15 cellular contexts compared by ENCODE assay signal in the genomic region with DNA sequence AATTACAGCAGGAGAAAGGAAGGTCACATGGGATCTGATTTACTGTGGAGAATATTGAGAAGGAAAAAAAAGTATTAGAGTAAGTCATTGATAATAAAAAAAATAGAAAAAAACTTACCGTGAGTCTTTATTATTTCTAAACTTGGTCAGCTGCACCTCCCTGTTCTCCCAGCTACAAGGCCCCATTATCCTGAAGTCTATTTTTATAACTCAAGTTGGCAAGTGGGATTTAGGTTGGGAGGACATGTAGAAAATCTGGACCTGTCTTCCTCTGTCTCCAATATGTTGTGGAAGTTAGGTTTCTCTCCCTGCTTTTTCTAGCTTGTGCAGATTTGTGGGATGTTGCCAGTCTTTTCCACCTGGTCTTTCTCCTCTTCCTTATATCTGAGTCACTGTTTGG.
DNase-seq lines count a peak whose midpoint lies in the region; ATAC-seq and TF ChIP-seq lines count a peak whose summit lies in the region.
"Had no signal": no experiment of that assay in that cellular context is flagged by ENCODE, and none has a peak within 500 bp of the region (broad histone marks: within the 10 kb centered on the region; RNA-seq: fewer than 3 reads in every experiment).

No MANE protein-coding gene starts in this region.

- H3K27ac Mint-ChIP-seq in CD14-positive monocyte (peak overlapping the region in 4 of 7 donors; percentile 2 to 42 (median 8)), GM23338 (no peak overlapping the region), nephron (peak overlapping the region; percentile 17 to 51 (median 23))
- H3K27ac Mint-ChIP-seq: CD8-positive, alpha-beta T cell had no signal

- no peaks in the 10 kb centered on the region for H3K4me1 ChIP-seq in GM23338 (ENCODE audit: insufficient read depth)
- H3K4me1 ChIP-seq in PC-9 (replicated peaks; ENCODE audit: insufficient read depth) = peaks cover 7% of the 10 kb centered on the region; the same call in 1 of the 2 replicates
- H3K4me1 ChIP-seq: BE2C had no signal

- H3K27ac ChIP-seq in GM23338 (ENCODE audit: low read depth) (no peak overlapping the region), PC-9 (no peak overlapping the region)
- H3K27ac ChIP-seq: A549, C4-2B had no signal

- no peak overlapping the region for H3K4me3 Mint-ChIP-seq in CD14-positive monocyte
- no peak overlapping the region for H3K4me3 Mint-ChIP-seq in GM23338
- H3K4me3 Mint-ChIP-seq in nephron = peak overlapping the region in 1 of 3 experiments; percentile 9
- H3K4me3 Mint-ChIP-seq: CD8-positive, alpha-beta T cell had no signal

- H3K79me2 ChIP-seq in GM23338 (replicated peaks; ENCODE audit: insufficient read depth) (no peaks in the 10 kb centered on the region), PC-9 (ENCODE audit: low read depth) (no peaks in the 10 kb centered on the region)

- H3F3A ChIP-seq in GM23338 (replicated peaks; ENCODE audit: low read depth) = no peaks in the 10 kb centered on the region
- no peaks in the 10 kb centered on the region for H3F3A ChIP-seq in PC-9 (ENCODE audit: insufficient read depth, low read depth)

- H3K4me3 ChIP-seq in GM23338 (no peak overlapping the region), PC-9 (no peak overlapping the region)
- H3K4me3 ChIP-seq: A549 had no signal

- DNase-seq in CD14-positive monocyte (ENCODE audit: low spot score) (no peak), GM23338 (ENCODE audit: low spot score) (no peak), PC-9 (no peak), H4 (ENCODE audit: low spot score) (no peak), middle frontal gyrus (ENCODE audit: extremely low spot score, low spot score) (no peak), superior temporal gyrus (ENCODE audit: extremely low spot score) (no peak)
- DNase-seq: BE2C; CD8-positive, alpha-beta T cell; COR-L47; DND-41; GDM1 had no signal

- H3K36me3 Mint-ChIP-seq in CD14-positive monocyte (no peaks in the 10 kb centered on the region), GM23338 (ENCODE audit: low read depth) (no peaks in the 10 kb centered on the region), nephron (ENCODE audit: low read depth) (no peaks in the 10 kb centered on the region)
- H3K36me3 Mint-ChIP-seq: CD8-positive, alpha-beta T cell had no signal

- H3K4me2 ChIP-seq in GM23338 = no peak overlapping the region
- H3K4me2 ChIP-seq in PC-9 = peak overlapping the region; percentile 13; the same call in 1 of the 2 replicates
- H3K4me2 ChIP-seq: A549 had no signal

- intact Hi-C loops in CD14-positive monocyte (cut with micrococcal nuclease) (no loop called here), PC-9 (cut with micrococcal nuclease; ENCODE audit: unreplicated experiment) (no loop called here)

- POLR2A ChIA-PET in PC-9 (lab: Charles Lee; ENCODE audit: unreplicated experiment) = no interaction called here

- BruUV-seq in PC-9 (replicated peaks; lab: Mats Ljungman, UMichigan) = no TSS peak

- H4K20me1 ChIP-seq in GM23338 (replicated peaks; ENCODE audit: insufficient read depth) = no peaks in the 10 kb centered on the region
- H4K20me1 ChIP-seq in PC-9 (ENCODE audit: insufficient read depth) = no peaks in the 10 kb centered on the region

- H3K36me3 ChIP-seq in GM23338 (ENCODE audit: insufficient read depth) (no peaks in the 10 kb centered on the region), PC-9 (ENCODE audit: low read depth) (no peaks in the 10 kb centered on the region)
- H3K36me3 ChIP-seq: BE2C had no signal

- H3K9me2 ChIP-seq in GM23338 (ENCODE audit: insufficient read depth) = no peaks in the 10 kb centered on the region
- no peaks in the 10 kb centered on the region; the same call in 1 of the 2 replicates for H3K9me2 ChIP-seq in PC-9 (ENCODE audit: insufficient read depth)

- H3K4me1 Mint-ChIP-seq in CD14-positive monocyte = peaks cover 15% of the 10 kb centered on the region
- H3K4me1 Mint-ChIP-seq in GM23338 = peaks cover 2% of the 10 kb centered on the region; the same call in 1 of the 3 replicates
- H3K4me1 Mint-ChIP-seq in nephron = peaks cover 40% of the 10 kb centered on the region

- TF ChIP-seq CTCF in CD14-positive monocyte (IDR thresholded peaks at IDR 0.05) (no peak), GM23338 (conservative IDR thresholded peaks at IDR 0.05; ENCODE audit: low read depth in 2 of 2) (no peak), PC-9 (conservative IDR thresholded peaks at IDR 0.05) (no peak), nephron (IDR thresholded peaks at IDR 0.05; ENCODE audit: unreplicated experiment in 3 of 3) (no peak)

- H3K9me3 ChIP-seq in PC-9 (ENCODE audit: insufficient read depth, low read depth) = peaks cover 5% of the 10 kb centered on the region; the same call in 1 of the 2 replicates
- H3K9me3 ChIP-seq: A549, BE2C had no signal

- ATAC-seq in GM23338 = no peak
- ATAC-seq: A549; CD8-positive, alpha-beta T cell; HepG2 had no signal

- peaks cover 0 to 2% (median 1%) of the 10 kb centered on the region in 3 donors for H3K27me3 Mint-ChIP-seq in CD14-positive monocyte (ENCODE audit: low read depth in 3 of 3)
- peaks cover 3% of the 10 kb centered on the region for H3K27me3 Mint-ChIP-seq in GM23338 (ENCODE audit: insufficient read depth, low read depth, poor library complexity)
- no peaks in the 10 kb centered on the region for H3K27me3 Mint-ChIP-seq in nephron (ENCODE audit: low read depth)

- peak overlapping the region; percentile 40; the same call in 1 of the 2 replicates for H2AFZ ChIP-seq in GM23338
- H2AFZ ChIP-seq in PC-9 = peak overlapping the region; percentile 30

- CTCF ChIA-PET in PC-9 (lab: Charles Lee) = no interaction called here

- peaks cover 0 to 3% (median 0%) of the 10 kb centered on the region in 7 donors for H3K9me3 Mint-ChIP-seq in CD14-positive monocyte
- no peaks in the 10 kb centered on the region for H3K9me3 Mint-ChIP-seq in GM23338
- H3K9me3 Mint-ChIP-seq in nephron = no peaks in the 10 kb centered on the region
- H3K9me3 Mint-ChIP-seq: CD8-positive, alpha-beta T cell had no signal

- H3K27me3 ChIP-seq in GM23338 (ENCODE audit: insufficient read depth) (no peaks in the 10 kb centered on the region), PC-9 (ENCODE audit: insufficient read depth, low read depth) (no peaks in the 10 kb centered on the region)
- H3K27me3 ChIP-seq: BE2C had no signal

TF ChIP-seq in GM23338, 12 proteins besides CTCF, POLR2A, EP300 and RAD21:
- TF ChIP-seq NANOG (IDR thresholded peaks at IDR 0.05; ENCODE audit: borderline replicate concordance) = no peak
- TF ChIP-seq EZH2 (IDR thresholded peaks at IDR 0.05; ENCODE audit: low read depth, unreplicated experiment) = no peak
- no peak for TF ChIP-seq ZNF114 (CRISPR knock-in tag; IDR thresholded peaks at IDR 0.05)
